1 cellular context compared by ENCODE assay signal in the genomic region with DNA sequence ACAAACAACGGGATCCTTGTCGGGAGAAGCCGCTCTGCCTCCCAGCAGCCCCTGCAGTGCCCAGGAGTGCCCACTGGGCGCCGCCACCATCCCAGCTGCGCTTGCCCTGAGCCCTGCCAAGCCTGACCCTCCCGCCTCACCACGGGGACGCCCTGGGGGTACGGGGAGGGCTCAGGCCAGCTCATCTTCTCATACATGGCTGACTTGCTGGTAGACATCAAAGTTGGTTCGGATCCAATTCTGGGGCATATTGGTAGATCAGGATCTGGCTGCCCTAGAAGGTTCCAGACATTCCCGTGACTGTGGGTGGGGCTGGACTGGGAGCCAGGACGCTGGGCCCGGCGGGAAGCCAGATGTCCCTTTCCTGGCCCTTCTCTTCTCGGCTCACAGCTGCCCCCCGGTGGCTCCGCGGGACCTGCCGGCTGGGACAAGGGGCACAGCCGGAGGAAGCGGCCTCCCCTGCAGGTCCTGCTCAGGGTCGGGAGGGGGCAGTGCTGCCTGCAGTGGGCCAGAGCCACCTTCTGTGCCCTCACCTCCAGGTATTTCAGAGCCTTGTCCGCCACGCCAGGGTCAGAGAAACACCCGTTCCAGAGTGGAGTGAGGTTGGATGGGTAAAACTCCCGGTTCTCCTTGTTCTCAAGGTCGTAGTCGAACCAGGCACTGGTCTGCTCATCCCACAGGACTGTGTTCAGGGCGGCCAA.
A peak's percentile ranks its signal among the peaks of the same experiment; 100 is the strongest.
TF ChIP-seq lines count a peak whose summit lies in the region.

No MANE protein-coding gene starts in this region.

TF ChIP-seq in HepG2, 621 proteins besides CTCF, POLR2A, EP300 and RAD21 (continued from another document and continues in another):
- TF ChIP-seq, protein P1, sequence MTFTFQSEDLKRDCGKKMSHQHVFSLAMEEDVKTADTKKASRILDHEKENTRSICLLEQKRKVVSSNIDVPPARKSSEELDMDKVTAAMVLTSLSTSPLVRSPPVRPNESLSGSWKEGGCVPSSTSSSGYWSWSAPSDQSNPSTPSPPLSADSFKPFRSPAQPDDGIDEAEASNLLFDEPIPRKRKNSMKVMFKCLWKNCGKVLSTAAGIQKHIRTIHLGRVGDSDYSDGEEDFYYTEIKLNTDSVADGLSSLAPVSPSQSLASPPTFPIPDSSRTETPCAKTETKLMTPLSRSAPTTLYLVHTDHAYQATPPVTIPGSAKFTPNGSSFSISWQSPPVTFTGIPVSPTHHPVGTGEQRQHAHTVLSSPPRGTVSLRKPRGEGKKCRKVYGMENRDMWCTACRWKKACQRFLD (CRISPR knock-in tag; IDR thresholded peaks at IDR 0.05; ENCODE audit: borderline replicate concordance) = no peak
- TF ChIP-seq NR2F6 (IDR thresholded peaks at IDR 0.05) (peak; percentile 42; the same call in 1 of the 2 replicates), NR2F6 (CRISPR knock-in tag; IDR thresholded peaks at IDR 0.05) (peak; percentile 72), ZNF274 (CRISPR knock-in tag; IDR thresholded peaks at IDR 0.05) (peak; percentile 73; the same call in 1 of the 2 replicates), FOXP4 (CRISPR knock-in tag; IDR thresholded peaks at IDR 0.05) (0 out of 2 replicates have a peak, but pooled peaks have one; percentile 11), MTA1 (CRISPR knock-in tag; IDR thresholded peaks at IDR 0.05; ENCODE audit: borderline replicate concordance) (0 out of 2 replicates have a peak, but pooled peaks have one; percentile 48), ZNF782 (CRISPR knock-in tag; IDR thresholded peaks at IDR 0.05; ENCODE audit: borderline replicate concordance) (no peak), HNRNPLL (IDR thresholded peaks at IDR 0.05; ENCODE audit: low read depth, low read length, poor library complexity, severe bottlenecking) (peak; percentile 54), ZNF749 (CRISPR knock-in tag; IDR thresholded peaks at IDR 0.05; ENCODE audit: borderline replicate concordance) (peak; percentile 73), NFE2 (CRISPR knock-in tag; IDR thresholded peaks at IDR 0.05) (no peak), ZNF761 (CRISPR knock-in tag; conservative IDR thresholded peaks at IDR 0.05) (peak; percentile 80; the same call in 1 of the 2 replicates), ARNTL (CRISPR knock-in tag; IDR thresholded peaks at IDR 0.05) (no peak), AKAP8 (CRISPR knock-in tag; IDR thresholded peaks at IDR 0.05) (no peak; the same call in 1 of the 2 replicates), ZNF569 (CRISPR knock-in tag; IDR thresholded peaks at IDR 0.05; ENCODE audit: borderline replicate concordance) (no peak), TOPORS (CRISPR knock-in tag; IDR thresholded peaks at IDR 0.05) (peak; percentile 77; the same call in 1 of the 2 replicates), SMAD9 (CRISPR knock-in tag; IDR thresholded peaks at IDR 0.05) (peak; percentile 12; the same call in 1 of the 2 replicates), GPN1 (CRISPR knock-in tag; IDR thresholded peaks at IDR 0.05; ENCODE audit: borderline replicate concordance) (no peak), ZNF3 (CRISPR knock-in tag; IDR thresholded peaks at IDR 0.05) (no peak), AGO2 (optimal IDR thresholded peaks at IDR 0.05; ENCODE audit: low read depth, low read length) (no peak), DR1 (CRISPR knock-in tag; IDR thresholded peaks at IDR 0.05) (no peak), ZIK1 (CRISPR knock-in tag; IDR thresholded peaks at IDR 0.05; ENCODE audit: borderline replicate concordance, low read depth) (no peak; the same call in 1 of the 2 replicates), RFX5 (IDR thresholded peaks at IDR 0.05; ENCODE audit: low read depth, low read length) (0 out of 2 replicates have a peak, but pooled peaks have one; percentile 9), MAX (IDR thresholded peaks at IDR 0.05) (peak; percentile 46; the same call in 1 of the 2 replicates), AHDC1 (CRISPR knock-in tag; IDR thresholded peaks at IDR 0.05; ENCODE audit: borderline replicate concordance) (0 out of 2 replicates have a peak, but pooled peaks have one; percentile 13), MIXL1 (CRISPR knock-in tag; IDR thresholded peaks at IDR 0.05) (peak; percentile 43; the same call in 1 of the 2 replicates), RNF219 (CRISPR knock-in tag; IDR thresholded peaks at IDR 0.05) (no peak), MEIS2 (CRISPR knock-in tag; IDR thresholded peaks at IDR 0.05) (peak; percentile 72; the same call in 1 of the 2 replicates), MED13 (CRISPR knock-in tag; IDR thresholded peaks at IDR 0.05) (peak; percentile 52; the same call in 1 of the 2 replicates)
- TF ChIP-seq, protein P2, sequence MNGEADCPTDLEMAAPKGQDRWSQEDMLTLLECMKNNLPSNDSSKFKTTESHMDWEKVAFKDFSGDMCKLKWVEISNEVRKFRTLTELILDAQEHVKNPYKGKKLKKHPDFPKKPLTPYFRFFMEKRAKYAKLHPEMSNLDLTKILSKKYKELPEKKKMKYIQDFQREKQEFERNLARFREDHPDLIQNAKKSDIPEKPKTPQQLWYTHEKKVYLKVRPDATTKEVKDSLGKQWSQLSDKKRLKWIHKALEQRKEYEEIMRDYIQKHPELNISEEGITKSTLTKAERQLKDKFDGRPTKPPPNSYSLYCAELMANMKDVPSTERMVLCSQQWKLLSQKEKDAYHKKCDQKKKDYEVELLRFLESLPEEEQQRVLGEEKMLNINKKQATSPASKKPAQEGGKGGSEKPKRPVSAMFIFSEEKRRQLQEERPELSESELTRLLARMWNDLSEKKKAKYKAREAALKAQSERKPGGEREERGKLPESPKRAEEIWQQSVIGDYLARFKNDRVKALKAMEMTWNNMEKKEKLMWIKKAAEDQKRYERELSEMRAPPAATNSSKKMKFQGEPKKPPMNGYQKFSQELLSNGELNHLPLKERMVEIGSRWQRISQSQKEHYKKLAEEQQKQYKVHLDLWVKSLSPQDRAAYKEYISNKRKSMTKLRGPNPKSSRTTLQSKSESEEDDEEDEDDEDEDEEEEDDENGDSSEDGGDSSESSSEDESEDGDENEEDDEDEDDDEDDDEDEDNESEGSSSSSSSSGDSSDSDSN (CRISPR knock-in tag; IDR thresholded peaks at IDR 0.05) = peak; percentile 75
- TF ChIP-seq, protein P3, sequence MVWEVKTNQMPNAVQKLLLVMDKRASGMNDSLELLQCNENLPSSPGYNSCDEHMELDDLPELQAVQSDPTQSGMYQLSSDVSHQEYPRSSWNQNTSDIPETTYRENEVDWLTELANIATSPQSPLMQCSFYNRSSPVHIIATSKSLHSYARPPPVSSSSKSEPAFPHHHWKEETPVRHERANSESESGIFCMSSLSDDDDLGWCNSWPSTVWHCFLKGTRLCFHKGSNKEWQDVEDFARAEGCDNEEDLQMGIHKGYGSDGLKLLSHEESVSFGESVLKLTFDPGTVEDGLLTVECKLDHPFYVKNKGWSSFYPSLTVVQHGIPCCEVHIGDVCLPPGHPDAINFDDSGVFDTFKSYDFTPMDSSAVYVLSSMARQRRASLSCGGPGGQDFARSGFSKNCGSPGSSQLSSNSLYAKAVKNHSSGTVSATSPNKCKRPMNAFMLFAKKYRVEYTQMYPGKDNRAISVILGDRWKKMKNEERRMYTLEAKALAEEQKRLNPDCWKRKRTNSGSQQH (CRISPR knock-in tag; IDR thresholded peaks at IDR 0.05; ENCODE audit: low read depth) = no peak
- TF ChIP-seq, protein P4, sequence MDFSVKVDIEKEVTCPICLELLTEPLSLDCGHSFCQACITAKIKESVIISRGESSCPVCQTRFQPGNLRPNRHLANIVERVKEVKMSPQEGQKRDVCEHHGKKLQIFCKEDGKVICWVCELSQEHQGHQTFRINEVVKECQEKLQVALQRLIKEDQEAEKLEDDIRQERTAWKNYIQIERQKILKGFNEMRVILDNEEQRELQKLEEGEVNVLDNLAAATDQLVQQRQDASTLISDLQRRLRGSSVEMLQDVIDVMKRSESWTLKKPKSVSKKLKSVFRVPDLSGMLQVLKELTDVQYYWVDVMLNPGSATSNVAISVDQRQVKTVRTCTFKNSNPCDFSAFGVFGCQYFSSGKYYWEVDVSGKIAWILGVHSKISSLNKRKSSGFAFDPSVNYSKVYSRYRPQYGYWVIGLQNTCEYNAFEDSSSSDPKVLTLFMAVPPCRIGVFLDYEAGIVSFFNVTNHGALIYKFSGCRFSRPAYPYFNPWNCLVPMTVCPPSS (IDR thresholded peaks at IDR 0.05) = no peak
- TF ChIP-seq, protein P5, sequence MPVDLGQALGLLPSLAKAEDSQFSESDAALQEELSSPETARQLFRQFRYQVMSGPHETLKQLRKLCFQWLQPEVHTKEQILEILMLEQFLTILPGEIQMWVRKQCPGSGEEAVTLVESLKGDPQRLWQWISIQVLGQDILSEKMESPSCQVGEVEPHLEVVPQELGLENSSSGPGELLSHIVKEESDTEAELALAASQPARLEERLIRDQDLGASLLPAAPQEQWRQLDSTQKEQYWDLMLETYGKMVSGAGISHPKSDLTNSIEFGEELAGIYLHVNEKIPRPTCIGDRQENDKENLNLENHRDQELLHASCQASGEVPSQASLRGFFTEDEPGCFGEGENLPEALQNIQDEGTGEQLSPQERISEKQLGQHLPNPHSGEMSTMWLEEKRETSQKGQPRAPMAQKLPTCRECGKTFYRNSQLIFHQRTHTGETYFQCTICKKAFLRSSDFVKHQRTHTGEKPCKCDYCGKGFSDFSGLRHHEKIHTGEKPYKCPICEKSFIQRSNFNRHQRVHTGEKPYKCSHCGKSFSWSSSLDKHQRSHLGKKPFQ (CRISPR knock-in tag; IDR thresholded peaks at IDR 0.05; ENCODE audit: insufficient replicate concordance) = no peak
